Comparison of ENCODE assay signal across 15 cellular contexts in genomic region chr17:17346428-17347233, GRCh38.
"Had no signal": no experiment of that assay in that cellular context is flagged by ENCODE, and none has a peak within 500 bp of the region (broad histone marks: within the 10 kb centered on the region; RNA-seq: fewer than 3 reads in every experiment).

No MANE protein-coding gene starts in this region.

- H3K4me1 Mint-ChIP-seq: natural killer cell had no signal

- H3K4me1 ChIP-seq: adrenal gland, SJSA1 had no signal

- ATAC-seq: effector memory CD8-positive, alpha-beta T cell; mucosa of descending colon; natural killer cell had no signal

- H3K36me3 Mint-ChIP-seq: natural killer cell had no signal

- H3K9me3 ChIP-seq: adrenal gland, mucosa of descending colon, SJSA1 had no signal

- DNase-seq: activated CD4-positive, alpha-beta T cell treated with anti-CD3 and anti-CD28 coated beads, Interleukin-2, amount 50 U/mL, for 48 hours; activated naive CD4-positive, alpha-beta T cell treated with Interleukin-2 at 50 U/mL for 16 hours; central memory CD4-positive, alpha-beta T cell; effector memory CD8-positive, alpha-beta T cell; hippocampal formation; kidney glomerular epithelial cell; mucosa of descending colon; natural killer cell; nucleus accumbens; stimulated activated CD4-positive, alpha-beta T cell treated with anti-CD3 and anti-CD28 coated beads, Interleukin-4, amount 100 ng/mL, for 1 hour; stimulated activated CD8-positive, alpha-beta memory T cell treated with anti-CD3 and anti-CD28 coated beads, Interleukin-4, amount 100 ng/mL, for 48 hours; T-helper 9 cell had no signal

- H3K27me3 Mint-ChIP-seq: effector memory CD8-positive, alpha-beta T cell; stimulated activated naive CD8-positive, alpha-beta T cell treated with anti-CD3 and anti-CD28 coated beads, Interleukin-15, Interleukin-2, amounts not matched to agents 100 ng/mL and 50 ng/mL, for 24 hours had no signal

- H3K9me3 Mint-ChIP-seq: effector memory CD8-positive, alpha-beta T cell; natural killer cell; stimulated activated naive CD8-positive, alpha-beta T cell treated with anti-CD3 and anti-CD28 coated beads, Interleukin-15, Interleukin-2, amounts not matched to agents 100 ng/mL and 50 ng/mL, for 24 hours had no signal

- H3K36me3 ChIP-seq: adrenal gland, SJSA1 had no signal

- H3K4me3 ChIP-seq: adrenal gland, mucosa of descending colon, SJSA1 had no signal

- H3K4me3 Mint-ChIP-seq: effector memory CD8-positive, alpha-beta T cell; natural killer cell; stimulated activated naive CD8-positive, alpha-beta T cell treated with anti-CD3 and anti-CD28 coated beads, Interleukin-15, Interleukin-2, amounts not matched to agents 100 ng/mL and 50 ng/mL, for 24 hours had no signal

- H3K27ac Mint-ChIP-seq: effector memory CD8-positive, alpha-beta T cell; natural killer cell; stimulated activated naive CD8-positive, alpha-beta T cell treated with anti-CD3 and anti-CD28 coated beads, Interleukin-15, Interleukin-2, amounts not matched to agents 100 ng/mL and 50 ng/mL, for 24 hours had no signal

- H3K27ac ChIP-seq: adrenal gland, SJSA1 had no signal

- H3K27me3 ChIP-seq: adrenal gland, SJSA1 had no signal
